In genomic region chr18:48548921-48549320, GRCh38 we compare ENCODE assay signal across 1 cellular context.
TF ChIP-seq lines count a peak whose summit lies in the region.

No MANE protein-coding gene starts in this region.

TF ChIP-seq in HepG2, 621 proteins besides CTCF, POLR2A, EP300 and RAD21 (continued from another document):
- TF ChIP-seq GPBP1L1 (CRISPR knock-in tag; IDR thresholded peaks at IDR 0.05) (no peak), POGK (CRISPR knock-in tag; conservative IDR thresholded peaks at IDR 0.05) (no peak)
TF ChIP-seq in HepG2: peak in this region for 0.
